1 cellular context compared by ENCODE assay signal in the genomic region with DNA sequence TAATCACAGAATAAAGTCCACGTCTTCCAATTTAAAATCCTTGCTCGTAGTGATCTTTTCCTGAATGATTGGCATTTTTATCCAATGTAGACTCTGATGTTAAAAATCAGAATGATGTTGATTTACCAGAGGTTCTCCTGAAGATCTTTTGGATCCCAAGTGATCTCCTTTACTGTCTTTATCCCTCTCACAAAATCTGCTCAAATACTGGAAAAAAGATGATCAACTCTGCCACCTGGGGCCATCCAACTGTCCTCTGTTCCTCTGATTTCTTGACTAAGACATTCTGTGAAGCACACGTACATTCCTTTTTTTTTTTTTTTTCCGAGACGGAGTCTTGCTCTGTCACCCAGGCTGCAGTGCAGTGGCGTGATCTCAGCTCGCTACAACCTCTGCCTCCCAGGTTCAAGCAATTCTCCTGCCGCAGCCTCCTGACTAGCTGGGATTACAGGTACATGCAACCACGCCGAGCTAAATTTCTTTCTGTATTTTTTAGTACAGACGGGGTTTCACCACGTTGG.
TF ChIP-seq lines count a peak whose summit lies in the region.

No MANE protein-coding gene starts in this region.

TF ChIP-seq in HepG2, 621 proteins besides CTCF, POLR2A, EP300 and RAD21:
- TF ChIP-seq TBL1XR1 (IDR thresholded peaks at IDR 0.05; ENCODE audit: borderline replicate concordance, low read length, partially characterized antibody) = no peak
- TF ChIP-seq ZSCAN22 (CRISPR knock-in tag; IDR thresholded peaks at IDR 0.05) = no peak
- TF ChIP-seq SRSF9 (IDR thresholded peaks at IDR 0.05; ENCODE audit: borderline replicate concordance, insufficient read depth, low read depth, low read length, poor library complexity, severe bottlenecking) = no peak
- TF ChIP-seq HNRNPLL (IDR thresholded peaks at IDR 0.05; ENCODE audit: low read depth, low read length, poor library complexity, severe bottlenecking) = no peak
- no peak for TF ChIP-seq ZNF3 (CRISPR knock-in tag; IDR thresholded peaks at IDR 0.05)
- no peak for TF ChIP-seq ZNF335 (CRISPR knock-in tag; IDR thresholded peaks at IDR 0.05)
- no peak for TF ChIP-seq MEF2D (CRISPR knock-in tag; IDR thresholded peaks at IDR 0.05)
- TF ChIP-seq ZNF563 (CRISPR knock-in tag; IDR thresholded peaks at IDR 0.05) = no peak
- no peak for TF ChIP-seq CAMTA2 (CRISPR knock-in tag; IDR thresholded peaks at IDR 0.05; ENCODE audit: borderline replicate concordance)
- TF ChIP-seq, protein P1, sequence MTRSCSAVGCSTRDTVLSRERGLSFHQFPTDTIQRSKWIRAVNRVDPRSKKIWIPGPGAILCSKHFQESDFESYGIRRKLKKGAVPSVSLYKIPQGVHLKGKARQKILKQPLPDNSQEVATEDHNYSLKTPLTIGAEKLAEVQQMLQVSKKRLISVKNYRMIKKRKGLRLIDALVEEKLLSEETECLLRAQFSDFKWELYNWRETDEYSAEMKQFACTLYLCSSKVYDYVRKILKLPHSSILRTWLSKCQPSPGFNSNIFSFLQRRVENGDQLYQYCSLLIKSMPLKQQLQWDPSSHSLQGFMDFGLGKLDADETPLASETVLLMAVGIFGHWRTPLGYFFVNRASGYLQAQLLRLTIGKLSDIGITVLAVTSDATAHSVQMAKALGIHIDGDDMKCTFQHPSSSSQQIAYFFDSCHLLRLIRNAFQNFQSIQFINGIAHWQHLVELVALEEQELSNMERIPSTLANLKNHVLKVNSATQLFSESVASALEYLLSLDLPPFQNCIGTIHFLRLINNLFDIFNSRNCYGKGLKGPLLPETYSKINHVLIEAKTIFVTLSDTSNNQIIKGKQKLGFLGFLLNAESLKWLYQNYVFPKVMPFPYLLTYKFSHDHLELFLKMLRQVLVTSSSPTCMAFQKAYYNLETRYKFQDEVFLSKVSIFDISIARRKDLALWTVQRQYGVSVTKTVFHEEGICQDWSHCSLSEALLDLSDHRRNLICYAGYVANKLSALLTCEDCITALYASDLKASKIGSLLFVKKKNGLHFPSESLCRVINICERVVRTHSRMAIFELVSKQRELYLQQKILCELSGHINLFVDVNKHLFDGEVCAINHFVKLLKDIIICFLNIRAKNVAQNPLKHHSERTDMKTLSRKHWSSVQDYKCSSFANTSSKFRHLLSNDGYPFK (CRISPR knock-in tag; IDR thresholded peaks at IDR 0.05; ENCODE audit: borderline replicate concordance) = no peak
- no peak for TF ChIP-seq KAT8 (CRISPR knock-in tag; IDR thresholded peaks at IDR 0.05)
- no peak for TF ChIP-seq RFXANK (CRISPR knock-in tag; IDR thresholded peaks at IDR 0.05)
- no peak for TF ChIP-seq ZNF292 (CRISPR knock-in tag; IDR thresholded peaks at IDR 0.05; ENCODE audit: borderline replicate concordance, low read depth)
- no peak for TF ChIP-seq ARHGAP35 (CRISPR knock-in tag; IDR thresholded peaks at IDR 0.05; ENCODE audit: borderline replicate concordance)
- TF ChIP-seq, protein P2, sequence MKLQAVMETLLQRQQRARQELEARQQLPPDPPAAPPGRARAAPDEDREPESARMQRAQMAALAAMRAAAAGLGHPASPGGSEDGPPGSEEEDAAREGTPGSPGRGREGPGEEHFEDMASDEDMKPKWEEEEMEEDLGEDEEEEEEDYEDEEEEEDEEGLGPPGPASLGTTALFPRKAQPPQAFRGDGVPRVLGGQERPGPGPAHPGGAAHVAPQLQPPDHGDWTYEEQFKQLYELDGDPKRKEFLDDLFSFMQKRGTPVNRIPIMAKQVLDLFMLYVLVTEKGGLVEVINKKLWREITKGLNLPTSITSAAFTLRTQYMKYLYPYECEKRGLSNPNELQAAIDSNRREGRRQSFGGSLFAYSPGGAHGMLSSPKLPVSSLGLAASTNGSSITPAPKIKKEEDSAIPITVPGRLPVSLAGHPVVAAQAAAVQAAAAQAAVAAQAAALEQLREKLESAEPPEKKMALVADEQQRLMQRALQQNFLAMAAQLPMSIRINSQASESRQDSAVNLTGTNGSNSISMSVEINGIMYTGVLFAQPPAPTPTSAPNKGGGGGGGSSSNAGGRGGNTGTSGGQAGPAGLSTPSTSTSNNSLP (IDR thresholded peaks at IDR 0.05; ENCODE audit: low read depth, low read length) = no peak
- TF ChIP-seq, protein P3, sequence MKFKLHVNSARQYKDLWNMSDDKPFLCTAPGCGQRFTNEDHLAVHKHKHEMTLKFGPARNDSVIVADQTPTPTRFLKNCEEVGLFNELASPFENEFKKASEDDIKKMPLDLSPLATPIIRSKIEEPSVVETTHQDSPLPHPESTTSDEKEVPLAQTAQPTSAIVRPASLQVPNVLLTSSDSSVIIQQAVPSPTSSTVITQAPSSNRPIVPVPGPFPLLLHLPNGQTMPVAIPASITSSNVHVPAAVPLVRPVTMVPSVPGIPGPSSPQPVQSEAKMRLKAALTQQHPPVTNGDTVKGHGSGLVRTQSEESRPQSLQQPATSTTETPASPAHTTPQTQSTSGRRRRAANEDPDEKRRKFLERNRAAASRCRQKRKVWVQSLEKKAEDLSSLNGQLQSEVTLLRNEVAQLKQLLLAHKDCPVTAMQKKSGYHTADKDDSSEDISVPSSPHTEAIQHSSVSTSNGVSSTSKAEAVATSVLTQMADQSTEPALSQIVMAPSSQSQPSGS (CRISPR knock-in tag; IDR thresholded peaks at IDR 0.05) = no peak
- no peak for TF ChIP-seq NCOR1 (IDR thresholded peaks at IDR 0.05; ENCODE audit: borderline replicate concordance, low read length)
- no peak for TF ChIP-seq ZNF124 (CRISPR knock-in tag; IDR thresholded peaks at IDR 0.05)
- no peak for TF ChIP-seq ZNF670 (CRISPR knock-in tag; IDR thresholded peaks at IDR 0.05; ENCODE audit: borderline replicate concordance)
